In the genomic region with DNA sequence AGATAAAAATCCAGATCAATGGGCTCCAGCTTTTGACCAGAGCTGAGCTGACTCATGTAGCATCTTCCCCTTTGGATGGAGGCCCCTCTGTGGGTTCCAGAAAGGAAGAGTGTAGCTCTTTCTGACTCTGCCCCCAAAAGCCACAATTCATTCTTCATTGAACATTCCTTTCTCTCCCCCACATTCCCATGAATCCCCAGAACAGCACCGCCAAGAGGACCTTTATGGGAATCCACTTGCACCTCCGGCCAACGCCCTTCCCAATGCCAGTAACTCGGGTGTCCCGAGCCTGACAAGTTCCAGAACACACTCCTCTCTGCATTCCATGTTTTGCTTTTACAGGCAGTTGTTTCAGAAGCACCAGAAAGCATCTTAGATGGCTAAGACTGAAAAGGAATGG, we compare ENCODE assay signal across 20 cellular contexts.
A peak's percentile ranks its signal among the peaks of the same experiment; 100 is the strongest.
DNase-seq lines count a peak whose midpoint lies in the region; ATAC-seq and TF ChIP-seq lines count a peak whose summit lies in the region.
"Had no signal": no experiment of that assay in that cellular context is flagged by ENCODE, and none has a peak within 500 bp of the region (broad histone marks: within the 10 kb centered on the region; RNA-seq: fewer than 3 reads in every experiment).

No MANE protein-coding gene starts in this region.

- H3K27ac ChIP-seq in sigmoid colon (peak overlapping the region in 3 of 4 donors; percentile 71 to 74 (median 72)), aorta (ENCODE audit: low read depth in 1 of 2, low read length in 2 of 2) (no peak overlapping the region)
- H3K27ac ChIP-seq: A549, RWPE1 had no signal

- H3K27me3 Mint-ChIP-seq in activated naive CD4-positive, alpha-beta T cell treated with anti-CD3 and anti-CD28 coated beads, Interleukin-2, amount 50 U/mL, for 24 hours: peaks cover 5% of the 10 kb centered on the region
- no peaks in the 10 kb centered on the region for H3K27me3 Mint-ChIP-seq in activated T-helper 2 cell treated with anti-CD3 and anti-CD28 coated beads, Interferon-gamma antibody, Interleukin-2, Interleukin-4, amounts not matched to agents 10 μg/mL and 5 μg/mL and 100 μg/mL, durations not matched to agents 14 hours and 24 hours and 36 hours (ENCODE audit: low read depth)

- H3K4me1 ChIP-seq in sigmoid colon (peaks cover 0 to 33% (median 23%) of the 10 kb centered on the region in 4 donors), aorta (ENCODE audit: control insufficient read depth in 1 of 2, insufficient read depth in 2 of 2, low read length in 2 of 2) (no peaks in the 10 kb centered on the region)
- H3K4me1 ChIP-seq: A549 had no signal

- H3K27ac Mint-ChIP-seq in activated naive CD4-positive, alpha-beta T cell treated with anti-CD3 and anti-CD28 coated beads, Interleukin-2, amount 50 U/mL, for 24 hours: peak overlapping the region; percentile 57
- no peak overlapping the region for H3K27ac Mint-ChIP-seq in activated T-helper 2 cell treated with anti-CD3 and anti-CD28 coated beads, Interferon-gamma antibody, Interleukin-2, Interleukin-4, amounts not matched to agents 10 μg/mL and 5 μg/mL and 100 μg/mL, durations not matched to agents 14 hours and 24 hours and 36 hours

- peaks cover 10% of the 10 kb centered on the region for H3K9me3 Mint-ChIP-seq in activated naive CD4-positive, alpha-beta T cell treated with anti-CD3 and anti-CD28 coated beads, Interleukin-2, amount 50 U/mL, for 24 hours
- peaks cover 12% of the 10 kb centered on the region for H3K9me3 Mint-ChIP-seq in activated T-helper 2 cell treated with anti-CD3 and anti-CD28 coated beads, Interferon-gamma antibody, Interleukin-2, Interleukin-4, amounts not matched to agents 10 μg/mL and 5 μg/mL and 100 μg/mL, durations not matched to agents 14 hours and 24 hours and 36 hours

- peak in 1 of 4 donors; percentile 50 for TF ChIP-seq EP300 in sigmoid colon (IDR thresholded peaks at IDR 0.05)

- DNase-seq in activated naive CD4-positive, alpha-beta T cell treated with Interleukin-2 at 50 U/mL for 16 hours: no peak
- DNase-seq in mesenteric fat pad (ENCODE audit: low spot score): peak; percentile 76
- DNase-seq in sigmoid colon: peak; percentile 81
- peak; percentile 45 to 68 for DNase-seq in aorta
- DNase-seq in activated T-helper 2 cell treated with anti-CD3 and anti-CD28 coated beads, Interferon-gamma antibody, Interleukin-2, Interleukin-4, amounts not matched to agents 10 μg/mL and 5 μg/mL and 100 μg/mL, durations not matched to agents 14 hours and 24 hours and 36 hours (ENCODE audit: low spot score): no peak
- DNase-seq in cortex of kidney (lab: John Stamatoyannopoulos, UW): no peak
- DNase-seq in NCI-H748 (lab: John Stamatoyannopoulos, UW; ENCODE audit: unreplicated experiment): no peak
- DNase-seq: C1 segment of cervical spinal cord, DMS79 treated with DMSO at 0.1 percent for 48 hours, IMR-90, Karpas-422, NCI-H1930, NCI-H2171, NCI-H446 treated with DMSO at 0.1 percent for 48 hours, NCI-H774, PC-3 had no signal

- H3K4me3 Mint-ChIP-seq in activated naive CD4-positive, alpha-beta T cell treated with anti-CD3 and anti-CD28 coated beads, Interleukin-2, amount 50 U/mL, for 24 hours: no peak overlapping the region
- no peak overlapping the region for H3K4me3 Mint-ChIP-seq in activated T-helper 2 cell treated with anti-CD3 and anti-CD28 coated beads, Interferon-gamma antibody, Interleukin-2, Interleukin-4, amounts not matched to agents 10 μg/mL and 5 μg/mL and 100 μg/mL, durations not matched to agents 14 hours and 24 hours and 36 hours (ENCODE audit: low read depth)

- intact Hi-C loops in sigmoid colon (cut with DNase I): loop anchor here (10.0 kb wide), 1 partner anchor 976 kb away; the partner anchor contains the start of gene WDR25
- intact Hi-C loops in aorta (cut with DNase I): no loop called here
- intact Hi-C loops in activated T-helper 2 cell treated with anti-CD3 and anti-CD28 coated beads, Interferon-gamma antibody, Interleukin-2, Interleukin-4, amounts not matched to agents 10 μg/mL and 5 μg/mL and 100 μg/mL, durations not matched to agents 14 hours and 24 hours and 36 hours (cut with micrococcal nuclease): no loop called here

- H3K27me3 ChIP-seq in sigmoid colon (no peaks in the 10 kb centered on the region), aorta (ENCODE audit: control insufficient read depth in 1 of 2, insufficient read depth in 2 of 2, low read length in 1 of 2) (no peaks in the 10 kb centered on the region)

- no peak for TF ChIP-seq POLR2A in sigmoid colon (IDR thresholded peaks at IDR 0.05)

- TF ChIP-seq CTCF in sigmoid colon (IDR thresholded peaks at IDR 0.05): no peak

- H3K9me3 ChIP-seq in sigmoid colon (peaks cover 0 to 4% (median 0%) of the 10 kb centered on the region in 4 donors), aorta (ENCODE audit: control insufficient read depth, low read length) (peaks cover 4% of the 10 kb centered on the region)

- peak; percentile 15 for ATAC-seq in aorta (ENCODE audit: low FRiP score)
- ATAC-seq: A549, HCT116, PC-3 had no signal

- peaks cover 2% of the 10 kb centered on the region for H3K36me3 Mint-ChIP-seq in activated naive CD4-positive, alpha-beta T cell treated with anti-CD3 and anti-CD28 coated beads, Interleukin-2, amount 50 U/mL, for 24 hours
- H3K36me3 Mint-ChIP-seq in activated T-helper 2 cell treated with anti-CD3 and anti-CD28 coated beads, Interferon-gamma antibody, Interleukin-2, Interleukin-4, amounts not matched to agents 10 μg/mL and 5 μg/mL and 100 μg/mL, durations not matched to agents 14 hours and 24 hours and 36 hours (ENCODE audit: low read depth): no peaks in the 10 kb centered on the region

- H3K4me3 ChIP-seq in sigmoid colon (no peak overlapping the region), aorta (ENCODE audit: low read length in 2 of 2) (no peak overlapping the region)
- H3K4me3 ChIP-seq: A549 had no signal

- H3K36me3 ChIP-seq in sigmoid colon: no peaks in the 10 kb centered on the region
- H3K36me3 ChIP-seq in aorta (ENCODE audit: control insufficient read depth in 1 of 2, insufficient read depth in 2 of 2, low read length in 1 of 2): no peaks in the 10 kb centered on the region

- WGBS in sigmoid colon, 2 donors: 79 to 87% methylated on average over 5 of the region's 5 CpGs
- 77 to 85% methylated on average over 5 of the region's 5 CpGs for WGBS in aorta, 2 donors

- no peaks in the 10 kb centered on the region for H3K4me1 Mint-ChIP-seq in activated naive CD4-positive, alpha-beta T cell treated with anti-CD3 and anti-CD28 coated beads, Interleukin-2, amount 50 U/mL, for 24 hours
- H3K4me1 Mint-ChIP-seq in activated T-helper 2 cell treated with anti-CD3 and anti-CD28 coated beads, Interferon-gamma antibody, Interleukin-2, Interleukin-4, amounts not matched to agents 10 μg/mL and 5 μg/mL and 100 μg/mL, durations not matched to agents 14 hours and 24 hours and 36 hours (ENCODE audit: low read depth): no peaks in the 10 kb centered on the region

Comparison
In these comparisons a context has a peak if more than half of its experiments do, and no peak if none do; other contexts are left out.
1. DNase-seq: peak in mesenteric fat pad (single experiment), sigmoid colon (single experiment) and aorta (2 of 2); none in activated naive CD4-positive, alpha-beta T cell treated with Interleukin-2 at 50 U/mL for 16 hours (single experiment), activated T-helper 2 cell treated with anti-CD3 and anti-CD28 coated beads, Interferon-gamma antibody, Interleukin-2, Interleukin-4, amounts not matched to agents 10 μg/mL and 5 μg/mL and 100 μg/mL, durations not matched to agents 14 hours and 24 hours and 36 hours (single experiment), cortex of kidney (single experiment) and NCI-H748 (single experiment).
2. H3K27ac ChIP-seq: peak in sigmoid colon (3 of 4); none in aorta (0 of 2).